ENCODE assay signal across 26 cellular contexts in the genomic region with DNA sequence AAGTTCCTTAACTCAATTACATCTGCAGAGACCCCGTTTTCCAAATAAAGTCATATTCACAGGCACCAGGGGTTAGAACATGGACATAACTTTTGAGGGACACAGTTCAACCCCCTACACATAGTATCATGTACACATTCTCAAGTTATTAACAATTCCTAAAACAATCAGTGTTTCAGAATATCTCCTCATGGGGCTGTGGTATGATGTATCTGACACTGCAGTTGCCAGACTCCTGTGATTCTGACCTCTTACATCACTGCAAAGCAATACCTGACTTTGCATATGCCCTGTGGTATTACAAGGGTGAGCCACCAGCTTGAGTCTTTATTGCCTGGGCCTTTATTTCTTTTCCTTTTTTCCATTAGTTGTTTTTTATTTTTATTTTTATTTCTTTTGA.
"Had no signal": no experiment of that assay in that cellular context is flagged by ENCODE, and none has a peak within 500 bp of the region (broad histone marks: within the 10 kb centered on the region; RNA-seq: fewer than 3 reads in every experiment).

No MANE protein-coding gene starts in this region.

- ATAC-seq: activated CD8-positive, alpha-beta T cell treated with anti-CD3 and anti-CD28 coated beads, Interleukin-2, amount 10 ng/mL, durations not matched to agents 7 days and 5 days; WTC11 had no signal

- DNase-seq: activated CD4-positive, alpha-beta T cell treated with anti-CD3 and anti-CD28 coated beads for 48 hours; activated CD4-positive, alpha-beta T cell treated with anti-CD3 and anti-CD28 coated beads, Interleukin-2, amount 50 U/mL, for 4 hours; activated CD4-positive, CD25-positive, alpha-beta regulatory T cell treated with anti-CD3 and anti-CD28 coated beads, Interleukin-2, amount 50 U/mL, for 72 hours; activated CD8-positive, alpha-beta memory T cell treated with anti-CD3 and anti-CD28 coated beads, Interleukin-2, amount 50 U/mL, for 48 hours; activated CD8-positive, alpha-beta T cell treated with anti-CD3 and anti-CD28 coated beads, Interleukin-2, amount 10 ng/mL, durations not matched to agents 7 days and 5 days; activated effector memory CD4-positive, alpha-beta T cell treated with Interleukin-2 at 50 U/mL for 16 hours; activated naive CD4-positive, alpha-beta T cell; activated T-cell treated with anti-CD3 and anti-CD28 coated beads, Interleukin-2, amount 50 U/mL, for 24 hours; aorta; central memory CD4-positive, alpha-beta T cell; KG1; NCI-H1092 treated with DMSO at 0.1 percent for 48 hours; NCI-H1417 treated with DMSO at 0.1 percent for 48 hours; NCI-H1694 treated with DMSO at 0.1 percent for 48 hours; NCI-H2029 treated with DMSO at 0.1 percent for 48 hours; NCI-H345; NCI-H510A; NCI-H526 treated with DMSO at 0.1 percent for 48 hours; NCI-H82; SHP77 treated with DMSO at 0.1 percent for 48 hours; T-helper 9 cell had no signal

- H3K36me3 Mint-ChIP-seq: activated naive CD4-positive, alpha-beta T cell treated with anti-CD3 and anti-CD28 coated beads, Interleukin-2, amount 50 U/mL, for 24 hours had no signal

- H3K27me3 ChIP-seq: breast epithelium had no signal

- H3K9me3 ChIP-seq: breast epithelium had no signal

- H3K36me3 ChIP-seq: breast epithelium had no signal

- H3K27ac Mint-ChIP-seq: activated CD8-positive, alpha-beta T cell treated with anti-CD3 and anti-CD28 coated beads, Interleukin-2, amount 10 ng/mL, durations not matched to agents 7 days and 5 days; activated naive CD4-positive, alpha-beta T cell treated with anti-CD3 and anti-CD28 coated beads, Interleukin-2, amount 50 U/mL, for 24 hours; activated T-cell treated with anti-CD3 and anti-CD28 coated beads, Interleukin-2, amount 50 U/mL, for 24 hours; activated T-helper 1 cell treated with anti-CD3 and anti-CD28 coated beads, Interleukin-12 subunit alpha, Interleukin-12 subunit beta, Interleukin-2, Interleukin-4 antibody, amounts not matched to agents 30 ng/mL and 10 ng/mL and 1 ng/mL, durations not matched to agents 14 hours and 24 hours and 36 hours; T-helper 1 cell treated with Interleukin-12 subunit alpha and Interleukin-12 subunit beta and Interleukin-4 antibody, amounts not matched to agents 30 μg/mL and 1 μg/mL, for 36 hours; WTC11 had no signal

- H3K27me3 Mint-ChIP-seq: activated naive CD4-positive, alpha-beta T cell treated with anti-CD3 and anti-CD28 coated beads, Interleukin-2, amount 50 U/mL, for 24 hours had no signal

- H3K4me3 ChIP-seq: breast epithelium had no signal

- H3K4me3 Mint-ChIP-seq: activated CD8-positive, alpha-beta T cell treated with anti-CD3 and anti-CD28 coated beads, Interleukin-2, amount 10 ng/mL, durations not matched to agents 7 days and 5 days; activated naive CD4-positive, alpha-beta T cell treated with anti-CD3 and anti-CD28 coated beads, Interleukin-2, amount 50 U/mL, for 24 hours; activated T-cell treated with anti-CD3 and anti-CD28 coated beads, Interleukin-2, amount 50 U/mL, for 24 hours; activated T-helper 1 cell treated with anti-CD3 and anti-CD28 coated beads, Interleukin-12 subunit alpha, Interleukin-12 subunit beta, Interleukin-2, Interleukin-4 antibody, amounts not matched to agents 30 ng/mL and 10 ng/mL and 1 ng/mL, durations not matched to agents 14 hours and 24 hours and 36 hours; T-helper 1 cell treated with Interleukin-12 subunit alpha and Interleukin-12 subunit beta and Interleukin-4 antibody, amounts not matched to agents 30 μg/mL and 1 μg/mL, for 36 hours; WTC11 had no signal

- H3K9me3 Mint-ChIP-seq: activated naive CD4-positive, alpha-beta T cell treated with anti-CD3 and anti-CD28 coated beads, Interleukin-2, amount 50 U/mL, for 24 hours; activated T-cell treated with anti-CD3 and anti-CD28 coated beads, Interleukin-2, amount 50 U/mL, for 24 hours; activated T-helper 1 cell treated with anti-CD3 and anti-CD28 coated beads, Interleukin-12 subunit alpha, Interleukin-12 subunit beta, Interleukin-2, Interleukin-4 antibody, amounts not matched to agents 30 ng/mL and 10 ng/mL and 1 ng/mL, durations not matched to agents 14 hours and 24 hours and 36 hours; T-helper 1 cell treated with Interleukin-12 subunit alpha and Interleukin-12 subunit beta and Interleukin-4 antibody, amounts not matched to agents 30 μg/mL and 1 μg/mL, for 36 hours had no signal
